Comparison of ENCODE assay signal across 10 cellular contexts in genomic region chr11:112016088-112016764, GRCh38. TPM values are rescaled to one million over a fixed set of nuclear protein-coding genes. Genes with fewer than 3 reads are reported as not detected.
DNase-seq lines count a peak whose midpoint lies in the region; ATAC-seq and TF ChIP-seq lines count a peak whose summit lies in the region.
"Had no signal": no experiment of that assay in that cellular context is flagged by ENCODE, and none has a peak within 500 bp of the region (broad histone marks: within the 10 kb centered on the region; RNA-seq: fewer than 3 reads in every experiment).

No MANE protein-coding gene starts in this region.

- H3K27me3 ChIP-seq in BLaER1, result no peaks in the 10 kb centered on the region
- no peaks in the 10 kb centered on the region for H3K27me3 ChIP-seq in CD8-positive, alpha-beta T cell (ENCODE audit: insufficient read depth, low read length)

- peak overlapping the region; percentile 18 for H3K4me2 ChIP-seq in BLaER1

- H3K9ac ChIP-seq in BLaER1, result no peak overlapping the region

- H3K36me3 Mint-ChIP-seq in CD8-positive, alpha-beta T cell, result no peaks in the 10 kb centered on the region
- H3K36me3 Mint-ChIP-seq in CD14-positive monocyte, result no peaks in the 10 kb centered on the region
- H3K36me3 Mint-ChIP-seq in T-cell, result no peaks in the 10 kb centered on the region

- no peak overlapping the region for H3K27ac Mint-ChIP-seq in CD8-positive, alpha-beta T cell
- H3K27ac Mint-ChIP-seq in CD14-positive monocyte, result no peak overlapping the region
- H3K27ac Mint-ChIP-seq in T-cell, result no peak overlapping the region

- POLR2A ChIA-PET in CD8-positive, alpha-beta T cell (lab: Charles Lee), result interaction anchor here (1.4 kb wide), 1 partner anchor 90 kb away, joined by 3 read pairs; no protein-coding TSS in a partner anchor
- POLR2A ChIA-PET in T-cell (lab: Charles Lee), result no interaction called here

- no peaks in the 10 kb centered on the region for H3K27me3 Mint-ChIP-seq in CD8-positive, alpha-beta T cell (ENCODE audit: low read depth)
- H3K27me3 Mint-ChIP-seq in CD14-positive monocyte (ENCODE audit: low read depth in 3 of 3), result peaks cover 0 to 3% (median 0%) of the 10 kb centered on the region in 3 donors
- no peaks in the 10 kb centered on the region for H3K27me3 Mint-ChIP-seq in T-cell

- peak; percentile 70 for ATAC-seq in GM21360 (IDR thresholded peaks at IDR 0.05; ENCODE audit: unreplicated experiment)
- ATAC-seq in HG03460 (IDR thresholded peaks at IDR 0.05; ENCODE audit: unreplicated experiment), result peak; percentile 82
- ATAC-seq in CD8-positive, alpha-beta T cell, result no peak
- ATAC-seq in T-cell (replicated peaks in 1 of 4), result no peak

- H3K36me3 ChIP-seq in BLaER1, result 0 out of 2 replicates have a peak, but pooled peaks cover 5% of the 10 kb centered on the region
- H3K36me3 ChIP-seq in CD8-positive, alpha-beta T cell (ENCODE audit: insufficient read depth, low read length), result no peaks in the 10 kb centered on the region

- intact Hi-C loops in CD8-positive, alpha-beta T cell (cut with DNase I, micrococcal nuclease), result no loop called here
- intact Hi-C loops in CD14-positive monocyte (cut with micrococcal nuclease), result no loop called here

- DNase-seq in fibroblast of the conjunctiva (ENCODE audit: low read depth), result peak; percentile 63
- no peak for DNase-seq in CD8-positive, alpha-beta T cell
- DNase-seq in ecto neural progenitor cell (ENCODE audit: low spot score), result no peak
- no peak for DNase-seq in CD14-positive monocyte (ENCODE audit: low spot score)
- DNase-seq in T-cell, result no peak
- DNase-seq: hypothalamus had no signal

- no peaks in the 10 kb centered on the region for H3K9me3 Mint-ChIP-seq in CD8-positive, alpha-beta T cell
- H3K9me3 Mint-ChIP-seq in CD14-positive monocyte (peaks cover 0 to 1% (median 0%) of the 10 kb centered on the region in 7 donors), T-cell (no peaks in the 10 kb centered on the region)

- CTCF ChIA-PET in CD8-positive, alpha-beta T cell (lab: Charles Lee), result no interaction called here
- CTCF ChIA-PET in T-cell (lab: Charles Lee), result no interaction called here

- no peaks in the 10 kb centered on the region for H3K9me3 ChIP-seq in BLaER1
- no peaks in the 10 kb centered on the region for H3K9me3 ChIP-seq in CD8-positive, alpha-beta T cell (ENCODE audit: low read length)

- H3K4me1 ChIP-seq in BLaER1, result peaks cover 9% of the 10 kb centered on the region
- no peaks in the 10 kb centered on the region for H3K4me1 ChIP-seq in CD8-positive, alpha-beta T cell (ENCODE audit: insufficient read depth, low read length)

- no peak for TF ChIP-seq CTCF in CD8-positive, alpha-beta T cell (IDR thresholded peaks at IDR 0.05)
- no peak for TF ChIP-seq CTCF in CD14-positive monocyte (IDR thresholded peaks at IDR 0.05)

- no peak overlapping the region for H3K4me3 ChIP-seq in BLaER1
- H3K4me3 ChIP-seq in CD8-positive, alpha-beta T cell (ENCODE audit: low read depth, low read length), result no peak overlapping the region
- H3K4me3 ChIP-seq: SK-N-MC had no signal

- no peaks in the 10 kb centered on the region for H4K20me1 ChIP-seq in BLaER1

- no peak overlapping the region for H3K27ac ChIP-seq in BLaER1
- no peak overlapping the region for H3K27ac ChIP-seq in CD8-positive, alpha-beta T cell (ENCODE audit: low read depth, low read length)
- H3K27ac ChIP-seq: SK-N-MC had no signal

- H3K4me3 Mint-ChIP-seq in CD8-positive, alpha-beta T cell, result no peak overlapping the region
- H3K4me3 Mint-ChIP-seq in CD14-positive monocyte (no peak overlapping the region), T-cell (no peak overlapping the region)

- H3K4me1 Mint-ChIP-seq in CD8-positive, alpha-beta T cell (ENCODE audit: low read depth), result no peaks in the 10 kb centered on the region
- H3K4me1 Mint-ChIP-seq in CD14-positive monocyte (no peaks in the 10 kb centered on the region), T-cell (peaks cover 0 to 2% (median 0%) of the 10 kb centered on the region in 3 donors)

RNA-seq across cellular contexts. Expression of gene DLAT, which starts 9.0 kb away (rescaled TPM):
- 10 to 100 TPM; 14.5 to 14.7 TPM for total RNA-seq in CD8-positive, alpha-beta T cell
- polyA plus RNA-seq in CD14-positive monocyte, result 10 to 100 TPM; 11.5 to 14.6 TPM
- 10 to 100 TPM; 13.4 to 19.8 (median 18.7) TPM for total RNA-seq in T-cell

RNA-seq across cellular contexts. Expression of gene PIH1D2, which starts 57.6 kb away (rescaled TPM):
- under 1 TPM in 1 of 2 experiments, not detected in 1; 0.35 TPM for total RNA-seq in CD8-positive, alpha-beta T cell
- polyA plus RNA-seq in CD14-positive monocyte, result not detected
- total RNA-seq in T-cell, result under 1 TPM in 3 of 5 donors, not detected in 2; 0.30 to 0.44 (median 0.36) TPM

RNA-seq across cellular contexts. Expression of gene NKAPD1, which starts 57.9 kb away (rescaled TPM):
- 10 to 100 TPM; 16.3 to 17.0 TPM for total RNA-seq in CD8-positive, alpha-beta T cell
- 1 to 10 TPM; 7.7 to 9.4 TPM for polyA plus RNA-seq in CD14-positive monocyte
- total RNA-seq in T-cell, result 10 to 100 TPM; 14.6 to 22.1 (median 17.7) TPM

Comparison
In these comparisons a context has a peak if more than half of its experiments do, and no peak if none do; other contexts are left out.
1. ATAC-seq: peak in GM21360 (single experiment) and HG03460 (single experiment); none in CD8-positive, alpha-beta T cell (single experiment) and T-cell (0 of 4).